ENCODE assay signal across 20 cellular contexts in the genomic region with DNA sequence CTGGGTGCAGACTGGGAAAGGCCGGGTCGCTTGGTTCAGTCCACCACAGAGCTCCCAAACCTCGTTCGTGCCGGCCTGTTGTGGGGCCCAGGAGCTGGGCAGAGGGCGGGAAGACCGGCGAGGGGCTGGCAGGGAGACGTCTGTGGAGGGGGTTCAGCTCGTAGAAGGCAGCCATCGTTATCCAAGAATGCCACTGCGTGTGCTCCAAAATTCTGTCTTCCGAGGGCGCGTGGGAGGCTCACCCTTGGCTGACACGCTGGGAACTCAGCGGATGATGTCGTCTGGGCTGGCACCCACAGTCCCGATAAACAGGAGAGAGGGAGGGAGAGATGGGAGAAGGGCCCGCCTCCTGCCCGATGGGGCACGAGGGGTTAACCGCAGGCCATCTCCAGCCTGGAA.
DNase-seq lines count a peak whose midpoint lies in the region; ATAC-seq, FAIRE-seq and TF ChIP-seq lines count a peak whose summit lies in the region.
"Had no signal": no experiment of that assay in that cellular context is flagged by ENCODE, and none has a peak within 500 bp of the region (broad histone marks: within the 10 kb centered on the region; RNA-seq: fewer than 3 reads in every experiment).

No MANE protein-coding gene starts in this region.

- intact Hi-C loops in heart right ventricle (cut with DNase I), result loop anchor here in 4 of 10 donors (5.0 to 10.0 kb wide), 3 partner anchors 57 to 104 kb away; a partner anchor contains a TSS

- peaks cover 0 to 35% (median 9%) of the 10 kb centered on the region in 9 donors for H3K4me1 ChIP-seq in heart right ventricle
- H3K4me1 ChIP-seq in skeletal muscle tissue (ENCODE audit: control insufficient read depth in 3 of 3, insufficient read depth in 3 of 3, low read length in 3 of 3), result peaks cover 0 to 16% (median 2%) of the 10 kb centered on the region in 3 donors
- H3K4me1 ChIP-seq in Karpas-422 (ENCODE audit: low read length), result no peaks in the 10 kb centered on the region
- H3K4me1 ChIP-seq: testis had no signal

- peak overlapping the region; percentile 18 to 83 (median 72) for H3K27ac ChIP-seq in heart right ventricle
- H3K27ac ChIP-seq in skeletal muscle tissue (ENCODE audit: low read depth, low read length), result peak overlapping the region; percentile 62
- H3K27ac ChIP-seq in Karpas-422 (ENCODE audit: low read length), result no peak overlapping the region
- H3K27ac ChIP-seq: RWPE1, testis had no signal

- no peak overlapping the region for H2AFZ ChIP-seq in Karpas-422 (ENCODE audit: low read length)

- H3K79me2 ChIP-seq in Karpas-422 (ENCODE audit: low read length), result no peaks in the 10 kb centered on the region

- DNase-seq in Ammon's horn (ENCODE audit: low spot score) (peak; percentile 43), astrocyte of the hippocampus (ENCODE audit: low read depth, low spot score) (peak; percentile 61), heart right ventricle (peak; percentile 39 to 50), Karpas-422 (no peak), D721Med (ENCODE audit: insufficient read length, low spot score) (no peak), DMS79 treated with DMSO at 0.1 percent for 48 hours (lab: John Stamatoyannopoulos, UW) (no peak)
- no peak for DNase-seq in stimulated activated CD8-positive, alpha-beta memory T cell treated with anti-CD3 and anti-CD28 coated beads, Interleukin-4, amount 100 ng/mL, for 48 hours
- DNase-seq: activated effector memory CD4-positive, alpha-beta T cell treated with Interleukin-2 at 50 U/mL for 16 hours; left colon; NCI-H1092; NCI-H748 treated with DMSO at 0.1 percent for 48 hours; stimulated activated CD4-positive, alpha-beta T cell treated with anti-CD3 and anti-CD28 coated beads, Interleukin-2, amount 100 ng/mL, for 24 hours; T-helper 17 cell; testis had no signal

- no peak for TF ChIP-seq CTCF in heart right ventricle (IDR thresholded peaks at IDR 0.05)
- TF ChIP-seq CTCF in D721Med (IDR thresholded peaks at IDR 0.05; ENCODE audit: insufficient read depth, missing control alignments), result no peak

- H3K4me2 ChIP-seq in Karpas-422 (ENCODE audit: low read depth, low read length, poor library complexity, severe bottlenecking), result no peak overlapping the region

- no peaks in the 10 kb centered on the region for H3K9me2 ChIP-seq in Karpas-422 (replicated peaks; ENCODE audit: insufficient read depth, low read length)

- peak; percentile 34 to 62 (median 51) for ATAC-seq in heart right ventricle
- ATAC-seq: HCT116, HepG2, left colon, T-helper 17 cell had no signal

- H3K9ac ChIP-seq in skeletal muscle tissue (ENCODE audit: low read depth in 1 of 3, low read length in 3 of 3) (no peak overlapping the region), Karpas-422 (ENCODE audit: low read length) (no peak overlapping the region)

- H3K4me3 ChIP-seq in heart right ventricle (peak overlapping the region in 2 of 10 donors; percentile 9 to 15), skeletal muscle tissue (ENCODE audit: low read length in 3 of 3) (no peak overlapping the region), Karpas-422 (ENCODE audit: low read length) (no peak overlapping the region)
- H3K4me3 ChIP-seq: testis had no signal

- no peak for FAIRE-seq in D721Med (lab: Jason Lieb, UNC)
- FAIRE-seq: G401.6, GM12891, HepG2 had no signal

- no peaks in the 10 kb centered on the region for H4K20me1 ChIP-seq in Karpas-422 (ENCODE audit: insufficient read depth, low read depth, low read length)

- H3K9me3 ChIP-seq in heart right ventricle, result peaks cover 0 to 5% (median 0%) of the 10 kb centered on the region in 11 donors
- peaks cover 0 to 2% (median 0%) of the 10 kb centered on the region in 3 donors for H3K9me3 ChIP-seq in skeletal muscle tissue (ENCODE audit: control insufficient read depth in 3 of 3, low read length in 3 of 3)
- H3K9me3 ChIP-seq in Karpas-422 (ENCODE audit: low read length), result no peaks in the 10 kb centered on the region
- H3K9me3 ChIP-seq: testis had no signal

- H3K27me3 ChIP-seq in heart right ventricle (peaks cover 0 to 46% (median 10%) of the 10 kb centered on the region in 7 donors), skeletal muscle tissue (ENCODE audit: control insufficient read depth in 3 of 3, insufficient read depth in 3 of 3, low read length in 3 of 3) (peaks cover 10 to 20% (median 14%) of the 10 kb centered on the region in 3 donors), Karpas-422 (ENCODE audit: low read length) (no peaks in the 10 kb centered on the region)
- H3K27me3 ChIP-seq: testis had no signal

- WGBS in heart right ventricle, 2 donors, result 73 to 76% methylated on average over 23 of the region's 23 CpGs

- H3K36me3 ChIP-seq in heart right ventricle (no peaks in the 10 kb centered on the region), skeletal muscle tissue (ENCODE audit: control insufficient read depth in 3 of 3, insufficient read depth in 3 of 3, low read length in 3 of 3) (no peaks in the 10 kb centered on the region), Karpas-422 (ENCODE audit: insufficient read depth, low read length) (no peaks in the 10 kb centered on the region)

Comparison
In these comparisons a context has a peak if more than half of its experiments do, and no peak if none do; other contexts are left out.
1. DNase-seq: peak in Ammon's horn (single experiment), astrocyte of the hippocampus (single experiment) and heart right ventricle (2 of 2); none in stimulated activated CD8-positive, alpha-beta memory T cell treated with anti-CD3 and anti-CD28 coated beads, Interleukin-4, amount 100 ng/mL, for 48 hours (single experiment), Karpas-422 (single experiment), D721Med (single experiment) and DMS79 treated with DMSO at 0.1 percent for 48 hours (single experiment).